9 cellular contexts compared by ENCODE assay signal in genomic region chr1:235883261-235883927, GRCh38. TPM values are rescaled to one million over a fixed set of nuclear protein-coding genes. Genes with fewer than 3 reads are reported as not detected.
DNase-seq lines count a peak whose midpoint lies in the region; ATAC-seq, FAIRE-seq and TF ChIP-seq lines count a peak whose summit lies in the region.
"Had no signal": no experiment of that assay in that cellular context is flagged by ENCODE, and none has a peak within 500 bp of the region (broad histone marks: within the 10 kb centered on the region; RNA-seq: fewer than 3 reads in every experiment).

No MANE protein-coding gene starts in this region.

- CTCF ChIA-PET in HepG2 (lab: Yijun Ruan, JAX; ENCODE audit: low intra/inter-chr PET ratio, low total read pairs), result no interaction called here

- no peak overlapping the region for H3K4me3 ChIP-seq in HepG2 (replicated peaks in 1 of 3; ENCODE audit: insufficient read depth in 1 of 3, low read depth in 2 of 3, low read length in 3 of 3)
- H3K4me3 ChIP-seq in transverse colon, result no peak overlapping the region
- H3K4me3 ChIP-seq: cardiac muscle cell had no signal

- TF ChIP-seq EP300 in HepG2 (IDR thresholded peaks at IDR 0.05; ENCODE audit: low read depth in 2 of 2, low read length in 2 of 2) (no peak), HepG2 (CRISPR knock-in tag; IDR thresholded peaks at IDR 0.05; ENCODE audit: borderline replicate concordance) (no peak), transverse colon (IDR thresholded peaks at IDR 0.05; ENCODE audit: low read depth) (no peak)

- no peaks in the 10 kb centered on the region for H3K36me3 ChIP-seq in HepG2 (replicated peaks in 1 of 2; ENCODE audit: control insufficient read depth in 1 of 2, insufficient read depth in 2 of 2, low read length in 2 of 2)
- H3K36me3 ChIP-seq in transverse colon, result no peaks in the 10 kb centered on the region
- H3K36me3 ChIP-seq: cardiac muscle cell had no signal

- 14% methylated on average over 12 of the region's 12 CpGs for WGBS in HepG2 (ENCODE audit: low lambda C conversion rate)
- 34 to 53% methylated on average over 10 to 12 of the region's 12 CpGs for WGBS in transverse colon (ENCODE audit: low coverage in 1 of 2), 2 donors

- H2AFZ ChIP-seq in HepG2 (ENCODE audit: low read length), result peak overlapping the region; percentile 76

- no peak overlapping the region for H3K27ac ChIP-seq in caudate nucleus (ENCODE audit: low read depth, low read length)
- no peak overlapping the region for H3K27ac ChIP-seq in HepG2 (ENCODE audit: extremely low read length, insufficient read depth, low read length)
- peak overlapping the region; percentile 28 to 71 (median 68) for H3K27ac ChIP-seq in transverse colon
- H3K27ac ChIP-seq: cardiac muscle cell had no signal

- intact Hi-C loops in HepG2 (cut with micrococcal nuclease; ENCODE audit: unreplicated experiment), result no loop called here
- intact Hi-C loops in transverse colon (cut with DNase I; ENCODE audit: low total_unique reads), result no loop called here

- H3K4me2 ChIP-seq in HepG2 (ENCODE audit: low read depth, low read length), result peak overlapping the region; percentile 40

- H3K4me1 ChIP-seq in HepG2 (ENCODE audit: insufficient read depth, low read length), result peaks cover 8% of the 10 kb centered on the region; the same call in 1 of the 2 replicates
- H3K4me1 ChIP-seq in transverse colon, result peaks cover 0 to 16% (median 0%) of the 10 kb centered on the region in 4 donors

- H3K79me2 ChIP-seq in HepG2 (ENCODE audit: insufficient read depth, low read length), result no peaks in the 10 kb centered on the region

- no peak for TF ChIP-seq RAD21 in HepG2 (CRISPR knock-in tag; IDR thresholded peaks at IDR 0.05)

- H4K20me1 ChIP-seq in HepG2 (ENCODE audit: insufficient read depth, low read length), result no peaks in the 10 kb centered on the region

- H3K27me3 ChIP-seq in HepG2 (ENCODE audit: control insufficient read depth in 1 of 2, insufficient read depth in 2 of 2, low read length in 2 of 2), result no peaks in the 10 kb centered on the region; a peak in 1 of 5 replicates
- no peaks in the 10 kb centered on the region for H3K27me3 ChIP-seq in transverse colon
- H3K27me3 ChIP-seq: cardiac muscle cell had no signal

- peak; percentile 46 for ATAC-seq in HepG2
- ATAC-seq in GM19324 (IDR thresholded peaks at IDR 0.05; ENCODE audit: low FRiP score, unreplicated experiment), result no peak

- TF ChIP-seq POLR2A in HepG2 (IDR thresholded peaks at IDR 0.05; ENCODE audit: insufficient read depth in 1 of 2, low read depth in 2 of 2, low read length in 2 of 2), result no peak
- no peak for TF ChIP-seq POLR2A in transverse colon (IDR thresholded peaks at IDR 0.05)

- TF ChIP-seq CTCF in HepG2 (CRISPR knock-in tag; IDR thresholded peaks at IDR 0.05), result no peak
- TF ChIP-seq CTCF in transverse colon (IDR thresholded peaks at IDR 0.05), result no peak

- POLR2A ChIA-PET in HepG2 (lab: Yijun Ruan, JAX), result no interaction called here

- peak; percentile 45 for DNase-seq in stimulated activated CD4-positive, alpha-beta T cell treated with anti-CD3 and anti-CD28 coated beads, Interleukin-15, amount 100 ng/mL, for 24 hours
- DNase-seq in stimulated activated CD4-positive, alpha-beta T cell treated with anti-CD3 and anti-CD28 coated beads, Interleukin-4, amount 100 ng/mL, for 4 hours, result no peak
- DNase-seq in NCI-H2107 (lab: John Stamatoyannopoulos, UW), result peak; percentile 65
- peak in 49 of 61 donors; percentile 2 to 88 (median 38) for DNase-seq in caudate nucleus (lab: John Stamatoyannopoulos, UW)
- no peak for DNase-seq in HepG2 (ENCODE audit: low spot score)
- DNase-seq in transverse colon, result peak; percentile 76
- no peak for DNase-seq in COR-L47 (lab: John Stamatoyannopoulos, UW)

- no peak for FAIRE-seq in HepG2 (lab: Jason Lieb, UNC)

- in situ Hi-C loops in HepG2 (cut with HindIII; ENCODE audit: extremely low pct_ligation_motif_present, low pct_unique_long_range_greater_than_20kb), result no loop called here
- in situ Hi-C loops in transverse colon (cut with MboI; ENCODE audit: low pct_ligation_motif_present in 1 of 4, low pct_unique_long_range_greater_than_20kb in 1 of 4, low sequenced_read_pairs in 3 of 4), result no loop called here

- no peaks in the 10 kb centered on the region for H3K9me3 ChIP-seq in HepG2 (ENCODE audit: low read length)
- H3K9me3 ChIP-seq in transverse colon, result no peaks in the 10 kb centered on the region

- no TSS peak for BruUV-seq in HepG2 (replicated peaks; lab: Mats Ljungman, UMichigan)

- H3K9ac ChIP-seq in HepG2 (ENCODE audit: insufficient read depth, low read depth, low read length), result no peak overlapping the region

TF ChIP-seq in HepG2, 621 proteins besides CTCF, POLR2A, EP300 and RAD21 (continues in another document):
- TF ChIP-seq YEATS2 (CRISPR knock-in tag; IDR thresholded peaks at IDR 0.05; ENCODE audit: borderline replicate concordance) (no peak), ZNF616 (CRISPR knock-in tag; IDR thresholded peaks at IDR 0.05; ENCODE audit: low read depth) (no peak), HNRNPLL (IDR thresholded peaks at IDR 0.05; ENCODE audit: low read depth, low read length, poor library complexity, severe bottlenecking) (no peak), ZNF274 (CRISPR knock-in tag; IDR thresholded peaks at IDR 0.05) (no peak), ZNF574 (CRISPR knock-in tag; IDR thresholded peaks at IDR 0.05) (no peak), ZNF704 (CRISPR knock-in tag; IDR thresholded peaks at IDR 0.05; ENCODE audit: borderline replicate concordance) (no peak), POGZ (CRISPR knock-in tag; IDR thresholded peaks at IDR 0.05) (no peak), ZSCAN31 (CRISPR knock-in tag; IDR thresholded peaks at IDR 0.05; ENCODE audit: low read depth) (no peak), ETS1 (CRISPR knock-in tag; IDR thresholded peaks at IDR 0.05) (no peak)

RNA-seq across cellular contexts. Expression of gene LYST, which starts 16.7 kb away (rescaled TPM):
- total RNA-seq in HepG2 (2016; rRNA removed; fragmentation: Illumina TruSeq; extraction: Trizol), result 2.5 and 2.7 TPM in 2 replicates
- 2.5 and 2.8 TPM in 2 replicates for total RNA-seq in HepG2 (2016; cell fraction: cytosol; rRNA removed; fragmentation: Illumina TruSeq; extraction: Trizol; ENCODE audit: low read depth)
- 2.8 and 3.0 TPM in 2 replicates for total RNA-seq in HepG2 (2016; cell fraction: insoluble cytoplasmic fraction; rRNA removed; fragmentation: Illumina TruSeq; extraction: Trizol)
- total RNA-seq in HepG2 (2016; cell fraction: membrane; rRNA removed; fragmentation: Illumina TruSeq; extraction: Trizol), result 1.3 and 1.6 TPM in 2 replicates
- total RNA-seq in HepG2 (2016; cell fraction: nucleus; rRNA removed; fragmentation: Illumina TruSeq; extraction: Trizol), result 5.8 and 6.4 TPM in 2 replicates
- polyA plus RNA-seq in HepG2 (2011; rRNA removed), result 0.91 and 1.3 TPM in 2 replicates
- polyA plus RNA-seq in HepG2 (2011; cell fraction: cytosol; rRNA removed), result 0.55 and 1.0 TPM in 2 replicates
- polyA plus RNA-seq in HepG2 (2011; cell fraction: nucleus; rRNA removed), result 1.5 and 1.6 TPM in 2 replicates
- polyA plus RNA-seq in HepG2 (2012), result 0.80 and 0.81 TPM in 2 replicates
- polyA plus RNA-seq in HepG2 (2016; cell fraction: cytosol; fragmentation: Illumina TruSeq; extraction: Trizol; ENCODE audit: low read depth), result 2.1 and 2.9 TPM in 2 replicates
- 2.1 and 2.2 TPM in 2 replicates for polyA plus RNA-seq in HepG2 (2016; cell fraction: insoluble cytoplasmic fraction; fragmentation: Illumina TruSeq; extraction: Trizol; ENCODE audit: low read depth)
- 1.7 and 1.8 TPM in 2 replicates for polyA plus RNA-seq in HepG2 (2016; cell fraction: membrane; fragmentation: Illumina TruSeq; extraction: Trizol; ENCODE audit: low read depth)
- polyA plus RNA-seq in HepG2 (2016; cell fraction: nucleus; fragmentation: Illumina TruSeq; extraction: Trizol; ENCODE audit: insufficient read depth, low read depth), result 3.3 and 5.1 TPM in 2 replicates
- 1.4 and 4.8 TPM in 2 replicates for polyA minus RNA-seq in HepG2 (2011; rRNA and poly(A)+ RNA removed; ENCODE audit: low replicate concordance)
- polyA minus RNA-seq in HepG2 (2011; cell fraction: cytosol; rRNA and poly(A)+ RNA removed), result 2.0 and 2.5 TPM in 2 replicates
- 7.7 and 8.7 TPM in 2 replicates for polyA minus RNA-seq in HepG2 (2011; cell fraction: nucleus; rRNA and poly(A)+ RNA removed)
- 10 to 100 TPM; 22.8 to 46.7 (median 32.1) TPM for total RNA-seq in transverse colon

Comparison
In these comparisons a context has a peak if more than half of its experiments do, and no peak if none do; other contexts are left out.
1. DNase-seq: peak in stimulated activated CD4-positive, alpha-beta T cell treated with anti-CD3 and anti-CD28 coated beads, Interleukin-15, amount 100 ng/mL, for 24 hours (single experiment), NCI-H2107 (single experiment), caudate nucleus (49 of 61) and transverse colon (single experiment); none in stimulated activated CD4-positive, alpha-beta T cell treated with anti-CD3 and anti-CD28 coated beads, Interleukin-4, amount 100 ng/mL, for 4 hours (0 of 2), HepG2 (single experiment) and COR-L47 (single experiment).
2. H3K27ac ChIP-seq: peak in transverse colon (4 of 4); none in caudate nucleus (single experiment) and HepG2 (single experiment).